Comparison of ENCODE assay signal across 22 cellular contexts in the genomic region with DNA sequence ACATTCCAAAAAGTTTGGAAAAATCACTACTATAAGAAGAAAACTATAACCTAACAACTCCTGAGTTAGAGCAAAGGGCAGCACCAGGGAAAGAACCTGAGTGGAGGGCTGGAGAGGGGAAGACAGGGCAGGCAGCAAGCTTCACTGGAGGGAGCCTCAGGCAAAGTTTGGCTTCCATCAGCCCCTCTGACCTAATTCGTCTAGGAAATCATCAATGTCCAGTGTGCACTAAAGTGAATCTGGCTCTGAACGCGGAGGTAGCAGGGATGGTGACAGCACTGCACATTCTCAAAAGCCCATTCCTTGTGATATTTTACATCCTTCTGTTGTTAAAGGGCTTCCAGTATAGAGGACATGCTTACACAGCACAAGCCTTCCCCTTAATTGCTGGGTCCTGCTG.
"Had no signal": no experiment of that assay in that cellular context is flagged by ENCODE, and none has a peak within 500 bp of the region (broad histone marks: within the 10 kb centered on the region; RNA-seq: fewer than 3 reads in every experiment).

No MANE protein-coding gene starts in this region.

- H2AFZ ChIP-seq: parathyroid adenoma had no signal

- H3K27me3 Mint-ChIP-seq: naive B cell had no signal

- H3K9me3 Mint-ChIP-seq: naive B cell, nephron had no signal

- H3K27ac Mint-ChIP-seq: nephron had no signal

- DNase-seq: colonic mucosa; dermis blood vessel endothelial cell; foreskin keratinocyte; left colon; left ventricle myocardium superior; mesendoderm; naive B cell; occipital lobe; retina; right lobe of liver; stimulated activated CD4-positive, alpha-beta T cell treated with anti-CD3 and anti-CD28 coated beads, Interleukin-15, amount 100 ng/mL, for 24 hours; stimulated activated CD4-positive, alpha-beta T cell treated with anti-CD3 and anti-CD28 coated beads, Interleukin-1b, Interleukin-23, amount 100 ng/mL, for 48 hours; stimulated activated CD4-positive, alpha-beta T cell treated with anti-CD3 and anti-CD28 coated beads, Interleukin-4, amount 100 ng/mL, for 24 hours; stimulated activated naive CD4-positive, alpha-beta T cell; stomach; substantia nigra; transverse colon had no signal

- H3K36me3 ChIP-seq: colonic mucosa, prostate gland, right lobe of liver, stomach, thoracic aorta, transverse colon had no signal

- H3K9me3 ChIP-seq: colonic mucosa, prostate gland, right lobe of liver, stomach, thoracic aorta, transverse colon had no signal

- H3K9ac ChIP-seq: parathyroid adenoma had no signal

- H3K27ac ChIP-seq: colonic mucosa, foreskin keratinocyte, parathyroid adenoma, prostate gland, right lobe of liver, stomach, thoracic aorta, transverse colon had no signal

- H3K4me3 ChIP-seq: colonic mucosa, lung, prostate gland, right lobe of liver, stomach, thoracic aorta, transverse colon had no signal

- H3K27me3 ChIP-seq: colonic mucosa, foreskin keratinocyte, right lobe of liver, stomach, transverse colon had no signal

- H3K4me1 ChIP-seq: colonic mucosa, prostate gland, stomach, transverse colon had no signal

- ATAC-seq: foreskin keratinocyte, left colon, left ventricle myocardium superior, right lobe of liver had no signal

- H3K4me3 Mint-ChIP-seq: naive B cell, nephron had no signal
